ENCODE assay signal across 14 cellular contexts in genomic region chr2:74747411-74748080, GRCh38.
DNase-seq lines count a peak whose midpoint lies in the region; ATAC-seq and TF ChIP-seq lines count a peak whose summit lies in the region.
"Had no signal": no experiment of that assay in that cellular context is flagged by ENCODE, and none has a peak within 500 bp of the region (broad histone marks: within the 10 kb centered on the region; RNA-seq: fewer than 3 reads in every experiment).

No MANE protein-coding gene starts in this region.

- H3K4me3 ChIP-seq in GM23248 (no peak overlapping the region), RWPE2 (ENCODE audit: severe bottlenecking) (no peak overlapping the region), fibroblast of pulmonary artery (replicated peaks; ENCODE audit: low read depth, low read length) (no peak overlapping the region), skeletal muscle cell (ENCODE audit: low read depth, low read length) (no peak overlapping the region)
- H3K4me3 ChIP-seq: PC-9 had no signal

- H3K79me2 ChIP-seq in GM23248 (ENCODE audit: insufficient read depth): no peaks in the 10 kb centered on the region

- H3K27ac ChIP-seq in GM23248 (no peak overlapping the region), RWPE2 (ENCODE audit: poor library complexity, severe bottlenecking) (peak overlapping the region; percentile 73), foreskin keratinocyte (no peak overlapping the region)
- H3K27ac ChIP-seq: PC-9 had no signal

- H3K4me1 ChIP-seq in GM23248 (ENCODE audit: insufficient read depth) (peaks cover 10% of the 10 kb centered on the region), RWPE2 (ENCODE audit: insufficient read depth, poor library complexity, severe bottlenecking) (peaks cover 16% of the 10 kb centered on the region), foreskin keratinocyte (peaks cover 11% of the 10 kb centered on the region)

- TF ChIP-seq CTCF in RWPE2 (IDR thresholded peaks at IDR 0.05; ENCODE audit: poor library complexity, severe bottlenecking): no peak
- no peak for TF ChIP-seq CTCF in fibroblast of pulmonary artery (IDR thresholded peaks at IDR 0.05; ENCODE audit: low read length, missing control alignments)
- no peak for TF ChIP-seq CTCF in foreskin keratinocyte (conservative IDR thresholded peaks at IDR 0.05)

- H3K36me3 ChIP-seq in GM23248 (ENCODE audit: low read depth): no peaks in the 10 kb centered on the region
- no peaks in the 10 kb centered on the region for H3K36me3 ChIP-seq in RWPE2 (ENCODE audit: low read depth)

- in situ Hi-C loops in GM23248 (cut with MboI): no loop called here

- H3K9me2 ChIP-seq in GM23248 (ENCODE audit: insufficient read depth): no peaks in the 10 kb centered on the region

- H3K9me3 ChIP-seq in GM23248 (ENCODE audit: low read depth) (no peaks in the 10 kb centered on the region), RWPE2 (ENCODE audit: severe bottlenecking) (no peaks in the 10 kb centered on the region)

- ATAC-seq in RWPE2 (ENCODE audit: low read depth) (peak; percentile 78), foreskin keratinocyte (no peak)
- ATAC-seq: natural killer cell treated with Interleukin-12 subunit alpha and Interleukin-12 subunit beta and Interleukin-15 and Interleukin-18, amount 100 ng/mL, for 72 hours had no signal

- H2AFZ ChIP-seq in GM23248: peak overlapping the region; percentile 35; the same call in 1 of the 2 replicates
- H2AFZ ChIP-seq: PC-9 had no signal

- H3K27me3 ChIP-seq in GM23248 (replicated peaks; ENCODE audit: insufficient read depth) (no peaks in the 10 kb centered on the region), RWPE2 (ENCODE audit: insufficient read depth, poor library complexity, severe bottlenecking) (no peaks in the 10 kb centered on the region), foreskin keratinocyte (no peaks in the 10 kb centered on the region)

- H3K9ac ChIP-seq in GM23248: no peak overlapping the region

- WGBS in GM23248 (ENCODE audit: low coverage in 1 of 2, low lambda C conversion rate in 2 of 2, missing lambda C conversion rate in 2 of 2), 2 experiments: 28 to 30% methylated on average over 7 of the region's 7 CpGs

- no peaks in the 10 kb centered on the region for H4K20me1 ChIP-seq in GM23248 (ENCODE audit: insufficient read depth)

- no peaks in the 10 kb centered on the region for H3F3A ChIP-seq in GM23248 (ENCODE audit: insufficient read depth)

- H3K4me2 ChIP-seq in GM23248 (ENCODE audit: unreplicated experiment): peak overlapping the region; percentile 39
- H3K4me2 ChIP-seq: PC-9 had no signal

- DNase-seq in GM23248 (peak; percentile 95), RWPE2 (ENCODE audit: low spot score) (peak; percentile 82), fibroblast of pulmonary artery (ENCODE audit: low read depth) (peak; percentile 82), skeletal muscle cell (ENCODE audit: low read depth) (peak; percentile 71), NCI-H748 (lab: John Stamatoyannopoulos, UW; ENCODE audit: unreplicated experiment) (no peak), NCI-H510A treated with DMSO at 0.1 percent for 48 hours (lab: John Stamatoyannopoulos, UW) (no peak), foreskin keratinocyte (no peak), NCI-H1105 treated with DMSO at 0.1 percent for 48 hours (lab: John Stamatoyannopoulos, UW) (no peak)
- DNase-seq: activated CD4-positive, alpha-beta T cell treated with anti-CD3 and anti-CD28 coated beads for 48 hours; COR-L47; NCI-H1417 treated with DMSO at 0.1 percent for 48 hours; NCI-H446 treated with DMSO at 0.1 percent for 48 hours had no signal

Comparison
In these comparisons a context has a peak if more than half of its experiments do, and no peak if none do; other contexts are left out.
1. DNase-seq: peak in GM23248 (single experiment), RWPE2 (single experiment), fibroblast of pulmonary artery (single experiment) and skeletal muscle cell (single experiment); none in NCI-H748 (single experiment), NCI-H510A treated with DMSO at 0.1 percent for 48 hours (single experiment), foreskin keratinocyte (0 of 2) and NCI-H1105 treated with DMSO at 0.1 percent for 48 hours (single experiment).